In genomic region chr10:79137404-79137803, GRCh38 we compare ENCODE assay signal across 9 cellular contexts.
DNase-seq lines count a peak whose midpoint lies in the region; ATAC-seq and TF ChIP-seq lines count a peak whose summit lies in the region.
"Had no signal": no experiment of that assay in that cellular context is flagged by ENCODE, and none has a peak within 500 bp of the region (broad histone marks: within the 10 kb centered on the region; RNA-seq: fewer than 3 reads in every experiment).

No MANE protein-coding gene starts in this region.

- peaks cover 95% of the 10 kb centered on the region for H3K79me2 ChIP-seq in hepatocyte

- H3K27ac ChIP-seq in hepatocyte (peak overlapping the region; percentile 87), tibial nerve (peak overlapping the region; percentile 19 to 88 (median 62))

- H4K20me1 ChIP-seq in hepatocyte (ENCODE audit: insufficient read depth, poor library complexity, severe bottlenecking), result peaks cover 65% of the 10 kb centered on the region

- H3K27me3 ChIP-seq in hepatocyte (no peaks in the 10 kb centered on the region), tibial nerve (no peaks in the 10 kb centered on the region)

- H3K9me3 Mint-ChIP-seq in activated T-cell treated with anti-CD3 and anti-CD28 coated beads, Interleukin-2, amount 50 U/mL, for 4 hours, result no peaks in the 10 kb centered on the region
- H3K9me3 Mint-ChIP-seq: memory B cell had no signal

- no peak overlapping the region for H2AFZ ChIP-seq in hepatocyte

- TF ChIP-seq CTCF in NB4 (IDR thresholded peaks at IDR 0.05; ENCODE audit: low read depth, low read length), result no peak
- no peak for TF ChIP-seq CTCF in hepatocyte (IDR thresholded peaks at IDR 0.05; ENCODE audit: poor library complexity)
- TF ChIP-seq CTCF in tibial nerve (IDR thresholded peaks at IDR 0.05), result no peak

- whole genome bisulfite sequencing in hepatocyte (ENCODE audit: low lambda C conversion rate, missing lambda C conversion rate), result 52% methylated on average over 8 of the region's 9 CpGs
- 33 to 41% methylated on average over 3 to 8 of the region's 9 CpGs for WGBS in tibial nerve, 2 donors

- H3K4me3 ChIP-seq in NB4 (ENCODE audit: low read depth, low read length) (peak overlapping the region; percentile 54), hepatocyte (no peak overlapping the region), tibial nerve (no peak overlapping the region)

- H3K4me3 Mint-ChIP-seq in activated T-cell treated with anti-CD3 and anti-CD28 coated beads, Interleukin-2, amount 50 U/mL, for 4 hours, result peak overlapping the region; percentile 55
- H3K4me3 Mint-ChIP-seq: memory B cell had no signal

- H3K4me1 ChIP-seq in hepatocyte (ENCODE audit: insufficient read depth) (peaks cover 57% of the 10 kb centered on the region), tibial nerve (peaks cover 0 to 94% (median 50%) of the 10 kb centered on the region in 4 donors)

- peak; percentile 25 to 27 for ATAC-seq in activated T-cell treated with anti-CD3 and anti-CD28 coated beads, Interleukin-2, amount 50 U/mL, for 4 hours

- H3K36me3 ChIP-seq in hepatocyte (replicated peaks; ENCODE audit: insufficient read depth, low read depth), result no peaks in the 10 kb centered on the region
- H3K36me3 ChIP-seq in tibial nerve, result peaks cover 0 to 36% (median 0%) of the 10 kb centered on the region in 3 donors

- TF ChIP-seq POLR2A in NB4 (IDR thresholded peaks at IDR 0.05; ENCODE audit: extremely low read depth, insufficient read length), result no peak
- no peak for TF ChIP-seq POLR2A in tibial nerve (IDR thresholded peaks at IDR 0.05)

- peak overlapping the region; percentile 58 for H3K4me2 ChIP-seq in hepatocyte

- peaks cover 19% of the 10 kb centered on the region for H3K36me3 Mint-ChIP-seq in activated T-cell treated with anti-CD3 and anti-CD28 coated beads, Interleukin-2, amount 50 U/mL, for 4 hours (ENCODE audit: insufficient read depth)
- H3K36me3 Mint-ChIP-seq: memory B cell had no signal

- no peak for DNase-seq in activated T-cell treated with anti-CD3 and anti-CD28 coated beads, Interleukin-2, amount 50 U/mL, for 4 hours
- DNase-seq in activated T-cell treated with anti-CD3 and anti-CD28 coated beads for 4 hours, result no peak
- no peak for DNase-seq in NB4 (ENCODE audit: low read depth)
- no peak for DNase-seq in hepatocyte (ENCODE audit: low spot score)
- no peak for DNase-seq in tibial nerve (ENCODE audit: low spot score in 2 of 2)
- DNase-seq in HK-2 (ENCODE audit: unreplicated experiment), result no peak
- DNase-seq in SIG-M5 treated with dmso at 0.1 percent for 504 hours (lab: John Stamatoyannopoulos, UW; ENCODE audit: unreplicated experiment), result no peak
- no peak for DNase-seq in AG20443 (ENCODE audit: low spot score)

- H3K4me1 Mint-ChIP-seq in activated T-cell treated with anti-CD3 and anti-CD28 coated beads, Interleukin-2, amount 50 U/mL, for 4 hours (ENCODE audit: low read depth), result peaks cover 55% of the 10 kb centered on the region

- no peaks in the 10 kb centered on the region for H3K9me2 ChIP-seq in hepatocyte (replicated peaks; ENCODE audit: insufficient read depth)

- no peaks in the 10 kb centered on the region for H3K27me3 Mint-ChIP-seq in activated T-cell treated with anti-CD3 and anti-CD28 coated beads, Interleukin-2, amount 50 U/mL, for 4 hours (ENCODE audit: low read depth)

- no peak for TF ChIP-seq EP300 in tibial nerve (IDR thresholded peaks at IDR 0.05)

- H3K9me3 ChIP-seq in hepatocyte (ENCODE audit: low read depth) (no peaks in the 10 kb centered on the region), tibial nerve (no peaks in the 10 kb centered on the region)
